In genomic region chr17:82096709-82097186, GRCh38 we compare ENCODE assay signal across 8 cellular contexts. TPM values are rescaled to one million over a fixed set of nuclear protein-coding genes. Genes with fewer than 3 reads are reported as not detected.
DNase-seq lines count a peak whose midpoint lies in the region; TF ChIP-seq lines count a peak whose summit lies in the region.

No MANE protein-coding gene starts in this region.

- TF ChIP-seq POLR2A in prostate gland (IDR thresholded peaks at IDR 0.05): no peak

- H3K36me3 ChIP-seq in GM06990 (ENCODE audit: control insufficient read depth, insufficient read depth, low read length): peaks cover 38% of the 10 kb centered on the region
- peaks cover 42% of the 10 kb centered on the region for H3K36me3 ChIP-seq in SK-N-MC (ENCODE audit: insufficient read depth, low read length)
- H3K36me3 ChIP-seq in prostate gland: peaks cover 23 to 41% of the 10 kb centered on the region in 2 donors

- H3K27ac ChIP-seq in SK-N-MC (peak overlapping the region; percentile 92), prostate gland (peak overlapping the region; percentile 98 to 99)

- H3K9me3 ChIP-seq in SK-N-MC (ENCODE audit: low read depth, low read length) (no peaks in the 10 kb centered on the region), prostate gland (no peaks in the 10 kb centered on the region)

- 36% methylated on average over 8 of the region's 8 CpGs for WGBS in prostate gland

- H3K4me3 ChIP-seq in GM06990 (replicated peaks; ENCODE audit: low read depth, low read length): peak overlapping the region; percentile 87
- H3K4me3 ChIP-seq in SK-N-MC: peak overlapping the region; percentile 91
- H3K4me3 ChIP-seq in fibroblast of mammary gland (ENCODE audit: control insufficient read depth, low read depth, low read length): peak overlapping the region; percentile 77
- peak overlapping the region; percentile 91 to 98 for H3K4me3 ChIP-seq in prostate gland

- TF ChIP-seq CTCF in GM06990 (IDR thresholded peaks at IDR 0.05; ENCODE audit: insufficient read depth, low read length, poor library complexity, severe bottlenecking) (no peak), fibroblast of mammary gland (conservative IDR thresholded peaks at IDR 0.05; ENCODE audit: control insufficient read depth, insufficient read depth, low read depth, low read length) (no peak), prostate gland (IDR thresholded peaks at IDR 0.05) (peak in 1 of 4 experiments; percentile 2)

- H3K27me3 ChIP-seq in GM06990 (replicated peaks; ENCODE audit: control insufficient read depth, insufficient read depth, low read length) (no peaks in the 10 kb centered on the region), prostate gland (replicated peaks; ENCODE audit: insufficient read depth) (no peaks in the 10 kb centered on the region)

- H3K9ac ChIP-seq in SK-N-MC (ENCODE audit: insufficient read length): peak overlapping the region; percentile 97

- intact Hi-C loops in prostate gland (cut with DNase I): loop anchor here (5.0 kb wide), 1 partner anchor 59 kb away; the partner anchor contains the start of gene DCXR

- no peak for DNase-seq in GM06990 (ENCODE audit: extremely low read depth, insufficient read length)
- no peak for DNase-seq in SK-N-MC (ENCODE audit: low read depth, low spot score)
- DNase-seq in fibroblast of mammary gland (ENCODE audit: low read depth): no peak
- DNase-seq in prostate gland (ENCODE audit: low spot score): no peak
- no peak for DNase-seq in NCI-H345 (lab: John Stamatoyannopoulos, UW)
- no peak for DNase-seq in NCI-H510A treated with DMSO at 0.1 percent for 48 hours (lab: John Stamatoyannopoulos, UW)
- DNase-seq in ACHN: no peak
- DNase-seq in NCI-H446 treated with DMSO at 0.1 percent for 48 hours (lab: John Stamatoyannopoulos, UW): no peak

- in situ Hi-C loops in ACHN (cut with HindIII; ENCODE audit: low pct_ligation_motif_present, low pct_unique_long_range_greater_than_20kb, low sequenced_read_pairs): no loop called here

- peaks cover 32% of the 10 kb centered on the region for H3K4me1 ChIP-seq in prostate gland (replicated peaks)

RNA-seq across cellular contexts. Expression of gene FASN, which starts 1.3 kb away (rescaled TPM):
- total RNA-seq in prostate gland: 100 to 1,000 TPM; 192 to 388 TPM

RNA-seq across cellular contexts. Expression of gene DUS1L, which starts 31.1 kb away (rescaled TPM):
- 100 to 1,000 TPM in 1 of 2 donors, 10 to 100 TPM in 1; 95.9 to 119 TPM for total RNA-seq in prostate gland

RNA-seq across cellular contexts. Expression of gene GPS1, which starts 45.0 kb away (rescaled TPM):
- total RNA-seq in prostate gland: 100 to 1,000 TPM; 163 to 182 TPM

RNA-seq across cellular contexts. Expression of gene RFNG, which starts 45.1 kb away (rescaled TPM):
- total RNA-seq in prostate gland: 10 to 100 TPM; 48.8 to 92.7 TPM

RNA-seq across cellular contexts. Expression of gene DCXR, which starts 59.3 kb away (rescaled TPM):
- 100 to 1,000 TPM; 235 to 744 TPM for total RNA-seq in prostate gland
